ENCODE assay signal across 32 cellular contexts in the genomic region with DNA sequence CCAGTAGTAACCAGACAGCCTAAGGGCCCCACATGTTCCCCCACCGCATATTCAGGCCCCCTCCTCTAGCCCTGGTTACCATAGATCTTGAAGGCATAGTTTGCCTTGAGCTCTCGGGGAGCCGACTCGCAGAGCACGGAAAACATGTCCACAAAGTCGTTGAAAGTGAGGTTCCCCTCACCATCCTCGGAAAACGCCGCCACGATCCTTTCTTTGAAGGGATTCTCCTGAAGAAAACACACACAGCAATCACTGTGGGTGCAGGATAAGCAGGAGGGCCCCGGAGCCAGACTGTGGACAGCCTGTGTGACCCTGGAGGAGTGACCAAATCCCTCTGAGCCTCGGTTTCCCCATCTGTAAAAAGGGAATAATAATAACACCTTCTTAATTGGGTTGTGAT. TPM values are rescaled to one million over a fixed set of nuclear protein-coding genes. Genes with fewer than 3 reads are reported as not detected.
"Had no signal": no experiment of that assay in that cellular context is flagged by ENCODE, and none has a peak within 500 bp of the region (broad histone marks: within the 10 kb centered on the region; RNA-seq: fewer than 3 reads in every experiment).

No MANE protein-coding gene starts in this region.

- H3K4me3 ChIP-seq: colonic mucosa, esophagus squamous epithelium, heart right ventricle, left ventricle myocardium inferior, lower lobe of right lung, pancreas, testis, tibial artery, upper lobe of left lung, uterus had no signal

- H3K27me3 Mint-ChIP-seq: effector memory CD8-positive, alpha-beta T cell; progenitor cell of endocrine pancreas; stimulated activated memory B cell treated with anti-CD40 and anti-IgM and Interleukin-4, amounts not matched to agents 10 μg/mL and 1 μg/mL and 100 μg/mL, for 72 hours had no signal

- H3K9me3 Mint-ChIP-seq: effector memory CD8-positive, alpha-beta T cell; natural killer cell; neural crest cell; stimulated activated memory B cell treated with anti-CD40 and anti-IgM and Interleukin-4, amounts not matched to agents 10 μg/mL and 1 μg/mL and 100 μg/mL, for 72 hours had no signal

- H3K36me3 Mint-ChIP-seq: natural killer cell; stimulated activated memory B cell treated with anti-CD40 and anti-IgM and Interleukin-4, amounts not matched to agents 10 μg/mL and 1 μg/mL and 100 μg/mL, for 72 hours had no signal

- H3K27me3 ChIP-seq: colonic mucosa, esophagus squamous epithelium, heart right ventricle, neutrophil, pancreas, testis, tibial artery, upper lobe of left lung, uterus had no signal

- H3K27ac ChIP-seq: colonic mucosa, esophagus squamous epithelium, heart right ventricle, left ventricle myocardium inferior, lower lobe of right lung, neutrophil, pancreas, testis, tibial artery, upper lobe of left lung, uterus had no signal

- H3K4me1 ChIP-seq: colonic mucosa, pancreas, testis, tibial artery, uterus had no signal

- ATAC-seq: natural killer cell; stimulated activated memory B cell treated with anti-CD40 and anti-IgM and Interleukin-4, amounts not matched to agents 10 μg/mL and 1 μg/mL and 100 μg/mL, for 72 hours; stimulated activated naive CD8-positive, alpha-beta T cell treated with anti-CD3 and anti-CD28 coated beads, Interleukin-15, Interleukin-2, amounts not matched to agents 100 U/mL and 50 U/mL, for 24 hours had no signal

- DNase-seq: cerebellar nuclear complex; colonic mucosa; effector memory CD8-positive, alpha-beta T cell; erythroblast; esophagus squamous epithelium; foreskin melanocyte; glutamatergic neuron; heart right ventricle; hippocampal formation; kidney glomerular epithelial cell; left ventricle myocardium inferior; lower lobe of right lung; natural killer cell; pancreas; stimulated activated CD4-positive, alpha-beta T cell treated with anti-CD3 and anti-CD28 coated beads, Interleukin-2, amount 100 ng/mL, for 24 hours; stimulated activated CD4-positive, alpha-beta T cell treated with anti-CD3 and anti-CD28 coated beads, Interleukin-4, amount 100 ng/mL, for 24 hours; stimulated activated naive CD8-positive, alpha-beta T cell treated with anti-CD3 and anti-CD28 coated beads, Interleukin-15, Interleukin-2, amounts not matched to agents 100 U/mL and 50 U/mL, for 24 hours; testis; tibial artery; upper lobe of left lung; uterus had no signal

- H3K27ac Mint-ChIP-seq: natural killer cell; progenitor cell of endocrine pancreas; stimulated activated memory B cell treated with anti-CD40 and anti-IgM and Interleukin-4, amounts not matched to agents 10 μg/mL and 1 μg/mL and 100 μg/mL, for 72 hours had no signal

- FAIRE-seq: endometrium, islet of Langerhans, pancreas had no signal

- H3K9me3 ChIP-seq: colonic mucosa, esophagus squamous epithelium, heart right ventricle, left ventricle myocardium inferior, lower lobe of right lung, neutrophil, pancreas, testis, tibial artery, upper lobe of left lung, uterus had no signal

- H3K36me3 ChIP-seq: colonic mucosa, esophagus squamous epithelium, heart right ventricle, left ventricle myocardium inferior, lower lobe of right lung, neutrophil, pancreas, tibial artery, upper lobe of left lung, uterus had no signal

- H3K4me3 Mint-ChIP-seq: effector memory CD8-positive, alpha-beta T cell; natural killer cell; neural crest cell; stimulated activated memory B cell treated with anti-CD40 and anti-IgM and Interleukin-4, amounts not matched to agents 10 μg/mL and 1 μg/mL and 100 μg/mL, for 72 hours had no signal

RNA-seq across cellular contexts. Expression of a gene that starts 16.8 kb away (rescaled TPM):
- total RNA-seq: dermis microvascular lymphatic vessel endothelial cell, esophagus squamous epithelium, heart right ventricle, left ventricle myocardium inferior, lower lobe of right lung, mononuclear cell, natural killer cell, neural crest cell, omental fat pad, progenitor cell of endocrine pancreas, sciatic nerve, skeletal muscle tissue, uterus had no signal
- polyA plus RNA-seq: heart right ventricle had no signal
